Comparison of ENCODE assay signal across 10 cellular contexts in genomic region chr19:15298847-15299567, GRCh38. TPM values are rescaled to one million over a fixed set of nuclear protein-coding genes. Genes with fewer than 3 reads are reported as not detected.
DNase-seq lines count a peak whose midpoint lies in the region; ATAC-seq and TF ChIP-seq lines count a peak whose summit lies in the region.
"Had no signal": no experiment of that assay in that cellular context is flagged by ENCODE, and none has a peak within 500 bp of the region (broad histone marks: within the 10 kb centered on the region; RNA-seq: fewer than 3 reads in every experiment).

No MANE protein-coding gene starts in this region.

- POLR2A ChIA-PET in activated CD4-positive, alpha-beta memory T cell treated with anti-CD3 and anti-CD28 coated beads for 36 hours (lab: Charles Lee) = interaction anchor here (0.9 to 4.8 kb wide), 4 partner anchors 9 to 80 kb away, joined by 3 to 23 read pairs (median 4); partner anchors contain the start of genes AKAP8 and BRD4

- CTCF ChIA-PET in activated CD4-positive, alpha-beta memory T cell treated with anti-CD3 and anti-CD28 coated beads for 36 hours (lab: Charles Lee) = interaction anchor here (1.3 kb wide), 1 partner anchor 13 kb away, joined by 3 read pairs; no protein-coding TSS in a partner anchor

- H3K4me3 Mint-ChIP-seq in activated CD4-positive, alpha-beta T cell treated with anti-CD3 and anti-CD28 coated beads, Interleukin-2, amount 10 ng/mL, durations not matched to agents 24 days and 14 days = peak overlapping the region; percentile 64
- no peak overlapping the region for H3K4me3 Mint-ChIP-seq in activated CD4-positive, alpha-beta memory T cell treated with anti-CD3 and anti-CD28 coated beads for 36 hours
- no peak overlapping the region for H3K4me3 Mint-ChIP-seq in glutamatergic neuron (ENCODE audit: unreplicated experiment)
- peak overlapping the region; percentile 7 for H3K4me3 Mint-ChIP-seq in stimulated activated memory B cell treated with anti-CD40 and anti-IgM and Interleukin-4, amounts not matched to agents 10 μg/mL and 1 μg/mL and 100 μg/mL, for 72 hours

- peaks cover 76% of the 10 kb centered on the region for H3K4me1 Mint-ChIP-seq in activated CD4-positive, alpha-beta T cell treated with anti-CD3 and anti-CD28 coated beads, Interleukin-2, amount 10 ng/mL, durations not matched to agents 24 days and 14 days
- peaks cover 97% of the 10 kb centered on the region for H3K4me1 Mint-ChIP-seq in activated CD4-positive, alpha-beta memory T cell treated with anti-CD3 and anti-CD28 coated beads for 36 hours (ENCODE audit: low read depth)
- H3K4me1 Mint-ChIP-seq in glutamatergic neuron (ENCODE audit: low read depth, unreplicated experiment) = peaks cover 47% of the 10 kb centered on the region
- peaks cover 99% of the 10 kb centered on the region for H3K4me1 Mint-ChIP-seq in stimulated activated memory B cell treated with anti-CD40 and anti-IgM and Interleukin-4, amounts not matched to agents 10 μg/mL and 1 μg/mL and 100 μg/mL, for 72 hours

- TF ChIP-seq CTCF in glutamatergic neuron (IDR thresholded peaks at IDR 0.05; ENCODE audit: partially characterized antibody, unreplicated experiment) = no peak

- H3K9me3 Mint-ChIP-seq in activated CD4-positive, alpha-beta T cell treated with anti-CD3 and anti-CD28 coated beads, Interleukin-2, amount 10 ng/mL, durations not matched to agents 24 days and 14 days = no peaks in the 10 kb centered on the region
- H3K9me3 Mint-ChIP-seq in activated CD4-positive, alpha-beta memory T cell treated with anti-CD3 and anti-CD28 coated beads for 36 hours = no peaks in the 10 kb centered on the region
- H3K9me3 Mint-ChIP-seq in glutamatergic neuron (ENCODE audit: unreplicated experiment) = peaks cover 11% of the 10 kb centered on the region
- H3K9me3 Mint-ChIP-seq in stimulated activated memory B cell treated with anti-CD40 and anti-IgM and Interleukin-4, amounts not matched to agents 10 μg/mL and 1 μg/mL and 100 μg/mL, for 72 hours = no peaks in the 10 kb centered on the region

- peak overlapping the region; percentile 96 for H3K27ac Mint-ChIP-seq in activated CD4-positive, alpha-beta T cell treated with anti-CD3 and anti-CD28 coated beads, Interleukin-2, amount 10 ng/mL, durations not matched to agents 24 days and 14 days
- H3K27ac Mint-ChIP-seq in activated CD4-positive, alpha-beta memory T cell treated with anti-CD3 and anti-CD28 coated beads for 36 hours = peak overlapping the region; percentile 95
- peak overlapping the region; percentile 52 for H3K27ac Mint-ChIP-seq in glutamatergic neuron (ENCODE audit: unreplicated experiment)
- peak overlapping the region; percentile 1 for H3K27ac Mint-ChIP-seq in stimulated activated memory B cell treated with anti-CD40 and anti-IgM and Interleukin-4, amounts not matched to agents 10 μg/mL and 1 μg/mL and 100 μg/mL, for 72 hours

- no peak for ATAC-seq in stimulated activated memory B cell treated with anti-CD40 and anti-IgM and Interleukin-4, amounts not matched to agents 10 μg/mL and 1 μg/mL and 100 μg/mL, for 72 hours
- no peak for ATAC-seq in HG03108 (IDR thresholded peaks at IDR 0.05; ENCODE audit: unreplicated experiment)
- ATAC-seq in HG02623 (IDR thresholded peaks at IDR 0.05; ENCODE audit: unreplicated experiment) = no peak

- H3K27me3 Mint-ChIP-seq in activated CD4-positive, alpha-beta T cell treated with anti-CD3 and anti-CD28 coated beads, Interleukin-2, amount 10 ng/mL, durations not matched to agents 24 days and 14 days = no peaks in the 10 kb centered on the region
- H3K27me3 Mint-ChIP-seq in activated CD4-positive, alpha-beta memory T cell treated with anti-CD3 and anti-CD28 coated beads for 36 hours = no peaks in the 10 kb centered on the region
- no peaks in the 10 kb centered on the region for H3K27me3 Mint-ChIP-seq in glutamatergic neuron (ENCODE audit: unreplicated experiment)
- H3K27me3 Mint-ChIP-seq in stimulated activated memory B cell treated with anti-CD40 and anti-IgM and Interleukin-4, amounts not matched to agents 10 μg/mL and 1 μg/mL and 100 μg/mL, for 72 hours = no peaks in the 10 kb centered on the region

- H3K36me3 Mint-ChIP-seq in activated CD4-positive, alpha-beta T cell treated with anti-CD3 and anti-CD28 coated beads, Interleukin-2, amount 10 ng/mL, durations not matched to agents 24 days and 14 days (ENCODE audit: low read depth) = peaks cover 12% of the 10 kb centered on the region
- H3K36me3 Mint-ChIP-seq in activated CD4-positive, alpha-beta memory T cell treated with anti-CD3 and anti-CD28 coated beads for 36 hours = peaks cover 8% of the 10 kb centered on the region
- H3K36me3 Mint-ChIP-seq in glutamatergic neuron (ENCODE audit: unreplicated experiment) = peaks cover 9% of the 10 kb centered on the region
- peaks cover 8% of the 10 kb centered on the region for H3K36me3 Mint-ChIP-seq in stimulated activated memory B cell treated with anti-CD40 and anti-IgM and Interleukin-4, amounts not matched to agents 10 μg/mL and 1 μg/mL and 100 μg/mL, for 72 hours

- intact Hi-C loops in activated CD4-positive, alpha-beta T cell treated with anti-CD3 and anti-CD28 coated beads, Interleukin-2, amount 10 ng/mL, durations not matched to agents 24 days and 14 days (cut with micrococcal nuclease) = no loop called here
- intact Hi-C loops in activated CD4-positive, alpha-beta memory T cell treated with anti-CD3 and anti-CD28 coated beads for 36 hours (cut with micrococcal nuclease) = no loop called here

- DNase-seq in activated CD4-positive, alpha-beta T cell treated with anti-CD3 and anti-CD28 coated beads, Interleukin-2, amount 10 ng/mL, durations not matched to agents 24 days and 14 days = peak; percentile 65
- DNase-seq in activated CD4-positive, alpha-beta T cell treated with anti-CD3 and anti-CD28 coated beads, Interleukin-2, amount 50 U/mL, for 4 hours = no peak
- no peak for DNase-seq in activated CD4-positive, alpha-beta memory T cell treated with anti-CD3 and anti-CD28 coated beads for 36 hours
- DNase-seq in glutamatergic neuron = no peak
- DNase-seq in foreskin melanocyte = no peak
- DNase-seq: NCI-H2029 treated with DMSO at 0.1 percent for 48 hours, Peyer's patch had no signal

RNA-seq across cellular contexts. Expression of gene BRD4, which starts 33.3 kb away (rescaled TPM):
- 109 TPM in 2 replicates for total RNA-seq in activated CD4-positive, alpha-beta T cell treated with anti-CD3 and anti-CD28 coated beads, Interleukin-2, amount 10 ng/mL, durations not matched to agents 24 days and 14 days
- 100 to 1,000 TPM in 1 of 2 experiments, 10 to 100 TPM in 1; 94.5 to 103 TPM for total RNA-seq in activated CD4-positive, alpha-beta memory T cell treated with anti-CD3 and anti-CD28 coated beads for 36 hours
- total RNA-seq in glutamatergic neuron (ENCODE audit: unreplicated experiment) = 162 TPM

Comparison
In these comparisons a context has a peak if more than half of its experiments do, and no peak if none do; other contexts are left out.
1. H3K27ac Mint-ChIP-seq: peak in every context shown above with its lines; median percentile 96 in activated CD4-positive, alpha-beta T cell treated with anti-CD3 and anti-CD28 coated beads, Interleukin-2, amount 10 ng/mL, durations not matched to agents 24 days and 14 days; 95 in activated CD4-positive, alpha-beta memory T cell treated with anti-CD3 and anti-CD28 coated beads for 36 hours; 52 in glutamatergic neuron; 1 in stimulated activated memory B cell treated with anti-CD40 and anti-IgM and Interleukin-4, amounts not matched to agents 10 μg/mL and 1 μg/mL and 100 μg/mL, for 72 hours.
2. H3K4me3 Mint-ChIP-seq: peak in activated CD4-positive, alpha-beta T cell treated with anti-CD3 and anti-CD28 coated beads, Interleukin-2, amount 10 ng/mL, durations not matched to agents 24 days and 14 days (single experiment) and stimulated activated memory B cell treated with anti-CD40 and anti-IgM and Interleukin-4, amounts not matched to agents 10 μg/mL and 1 μg/mL and 100 μg/mL, for 72 hours (single experiment); none in activated CD4-positive, alpha-beta memory T cell treated with anti-CD3 and anti-CD28 coated beads for 36 hours (single experiment) and glutamatergic neuron (single experiment).